ENCODE assay signal across 21 cellular contexts in the genomic region with DNA sequence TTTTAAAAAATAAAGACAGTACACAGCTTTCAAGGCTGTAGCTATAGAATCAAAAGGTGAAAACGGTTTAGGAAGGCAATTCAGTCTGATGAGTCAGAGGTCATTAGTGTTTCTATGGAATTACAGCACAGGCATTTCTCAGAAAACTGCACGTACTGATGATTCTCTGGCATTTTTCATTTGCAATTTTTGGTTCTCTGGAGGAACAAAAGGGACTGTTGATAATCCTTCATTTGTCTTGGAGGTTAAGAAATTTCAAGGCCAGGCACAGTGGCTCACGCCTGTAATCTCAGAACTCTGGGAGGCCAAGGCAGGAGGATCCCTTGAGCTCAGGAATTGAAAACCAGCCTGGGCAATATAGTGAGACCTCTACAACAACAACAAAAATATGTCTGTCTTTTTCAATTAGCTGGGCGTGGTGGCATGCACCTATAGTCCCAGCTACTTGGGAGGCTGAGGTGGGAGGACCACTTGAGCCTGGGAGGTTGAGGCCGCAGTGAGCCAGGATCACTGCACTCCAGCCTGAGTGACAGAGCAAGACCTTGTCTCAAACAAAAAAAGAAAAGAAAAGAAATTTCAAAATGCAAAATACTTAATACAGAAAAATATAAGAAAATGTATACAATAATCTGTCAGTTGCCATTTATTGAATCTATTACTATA. TPM values are rescaled to one million over a fixed set of nuclear protein-coding genes. Genes with fewer than 3 reads are reported as not detected.
DNase-seq lines count a peak whose midpoint lies in the region; ATAC-seq, FAIRE-seq and TF ChIP-seq lines count a peak whose summit lies in the region.
"Had no signal": no experiment of that assay in that cellular context is flagged by ENCODE, and none has a peak within 500 bp of the region (broad histone marks: within the 10 kb centered on the region; RNA-seq: fewer than 3 reads in every experiment).

No MANE protein-coding gene starts in this region.

- FAIRE-seq in astrocyte (lab: Jason Lieb, UNC) = peak; percentile 64
- FAIRE-seq in pancreas (lab: Jason Lieb, UNC) = no peak
- FAIRE-seq: bronchial epithelial cell, H1 had no signal

- H3K9ac ChIP-seq in astrocyte (ENCODE audit: low read length) = no peak overlapping the region

- WGBS in mesodermal cell (ENCODE audit: insufficient coverage in 2 of 2), 2 experiments = 86 to 94% methylated on average over 3 of the region's 5 CpGs
- WGBS in spleen, 5 donors = 83 to 90% (median 84%) methylated on average over 5 of the region's 5 CpGs
- 75 to 80% methylated on average over 5 of the region's 5 CpGs for WGBS in pancreas, 2 donors

- no peak for TF ChIP-seq RAD21 in Ishikawa (IDR thresholded peaks at IDR 0.05; ENCODE audit: low read depth)

- no peak for ATAC-seq in GM18505 (IDR thresholded peaks at IDR 0.05; ENCODE audit: unreplicated experiment)
- ATAC-seq in pancreas = no peak
- ATAC-seq: foreskin keratinocyte, upper lobe of right lung had no signal

- H3K4me1 Mint-ChIP-seq in astrocyte (ENCODE audit: low read depth, unreplicated experiment) = peaks cover 32% of the 10 kb centered on the region

- H3K79me2 ChIP-seq in astrocyte (ENCODE audit: insufficient read depth, low read length) = no peaks in the 10 kb centered on the region

- no peaks in the 10 kb centered on the region for H3K27me3 Mint-ChIP-seq in astrocyte (ENCODE audit: low read depth, unreplicated experiment)
- H3K27me3 Mint-ChIP-seq: B cell had no signal

- intact Hi-C loops in spleen (cut with DNase I; ENCODE audit: low total_unique reads) (no loop called here), pancreas (cut with DNase I) (no loop called here)

- H3K4me1 ChIP-seq in astrocyte (ENCODE audit: insufficient read depth, low read length) (peaks cover 7% of the 10 kb centered on the region), mesodermal cell (ENCODE audit: control insufficient read depth, insufficient read depth, low read length, poor library complexity, severe bottlenecking) (peaks cover 15% of the 10 kb centered on the region), spleen (no peaks in the 10 kb centered on the region), pancreas (no peaks in the 10 kb centered on the region)
- H3K4me1 ChIP-seq: foreskin keratinocyte, sigmoid colon, upper lobe of right lung had no signal

- peaks cover 2% of the 10 kb centered on the region for H3K9me3 Mint-ChIP-seq in astrocyte (ENCODE audit: unreplicated experiment)
- H3K9me3 Mint-ChIP-seq: nephron had no signal

- H3K27ac Mint-ChIP-seq in astrocyte (ENCODE audit: unreplicated experiment) = peak overlapping the region; percentile 84
- H3K27ac Mint-ChIP-seq: B cell, nephron had no signal

- in situ Hi-C loops in Caki2 (cut with HindIII; ENCODE audit: low pct_unique_long_range_greater_than_20kb, low sequenced_read_pairs) = no loop called here

- H3K27ac ChIP-seq in astrocyte (ENCODE audit: low read depth, low read length) (no peak overlapping the region), mesodermal cell (ENCODE audit: low read depth, low read length, severe bottlenecking) (peak overlapping the region; percentile 10), spleen (no peak overlapping the region), pancreas (no peak overlapping the region)
- H3K27ac ChIP-seq: foreskin keratinocyte, sigmoid colon, upper lobe of right lung had no signal

- TF ChIP-seq EP300 in Ishikawa (IDR thresholded peaks at IDR 0.05; ENCODE audit: borderline replicate concordance) = no peak

- no peak for TF ChIP-seq CTCF in astrocyte (IDR thresholded peaks at IDR 0.05; ENCODE audit: insufficient read depth, low read depth, low read length)
- no peak for TF ChIP-seq CTCF in spleen (IDR thresholded peaks at IDR 0.05 in 8 of 11, conservative IDR thresholded peaks at IDR 0.05 in 3 of 11)
- TF ChIP-seq CTCF in pancreas (IDR thresholded peaks at IDR 0.05) = no peak

- H3K27me3 ChIP-seq in astrocyte (ENCODE audit: insufficient read depth, low read length) (no peaks in the 10 kb centered on the region), spleen (replicated peaks in 1 of 7) (no peaks in the 10 kb centered on the region), pancreas (no peaks in the 10 kb centered on the region)
- H3K27me3 ChIP-seq: foreskin keratinocyte, sigmoid colon, upper lobe of right lung had no signal

- no peaks in the 10 kb centered on the region for H4K20me1 ChIP-seq in astrocyte (ENCODE audit: insufficient read depth, low read length)

- H3K36me3 Mint-ChIP-seq in astrocyte (ENCODE audit: low read depth, unreplicated experiment) = peaks cover 3% of the 10 kb centered on the region

- no peak overlapping the region for H3K4me3 Mint-ChIP-seq in astrocyte (ENCODE audit: unreplicated experiment)
- H3K4me3 Mint-ChIP-seq: B cell, nephron had no signal

- peak; percentile 31 for DNase-seq in Caki2 (ENCODE audit: low read depth)
- DNase-seq in astrocyte (ENCODE audit: low read depth) = peak; percentile 37
- no peak for DNase-seq in occipital lobe (lab: John Stamatoyannopoulos, UW)
- DNase-seq in spleen = no peak
- DNase-seq in pancreas = no peak
- DNase-seq: activated CD4-positive, CD25-positive, alpha-beta regulatory T cell; activated naive CD4-positive, alpha-beta T cell treated with Interleukin-2 at 50 U/mL for 16 hours; DMS53; foreskin keratinocyte; Karpas-422; NCI-H1694; sigmoid colon; upper lobe of right lung had no signal

- H3K9me3 ChIP-seq in astrocyte (ENCODE audit: insufficient read depth, low read depth, low read length) = no peaks in the 10 kb centered on the region
- no peaks in the 10 kb centered on the region for H3K9me3 ChIP-seq in mesodermal cell (ENCODE audit: control insufficient read depth, low read length)
- no peaks in the 10 kb centered on the region for H3K9me3 ChIP-seq in spleen
- no peaks in the 10 kb centered on the region for H3K9me3 ChIP-seq in pancreas
- H3K9me3 ChIP-seq: sigmoid colon, upper lobe of right lung had no signal

- no peaks in the 10 kb centered on the region for H3K36me3 ChIP-seq in astrocyte (ENCODE audit: insufficient read depth, low read length)
- H3K36me3 ChIP-seq in mesodermal cell (ENCODE audit: control insufficient read depth, insufficient read depth, low read length) = peaks cover 13% of the 10 kb centered on the region
- no peaks in the 10 kb centered on the region for H3K36me3 ChIP-seq in spleen
- H3K36me3 ChIP-seq in pancreas = no peaks in the 10 kb centered on the region
- H3K36me3 ChIP-seq: sigmoid colon, upper lobe of right lung had no signal

- H2AFZ ChIP-seq in astrocyte (ENCODE audit: low read depth, low read length) = no peak overlapping the region

- H3K4me3 ChIP-seq in astrocyte (ENCODE audit: insufficient read depth, low read depth, low read length) (no peak overlapping the region), mesodermal cell (ENCODE audit: extremely low read depth, insufficient read depth, low read length, poor library complexity, severe bottlenecking) (no peak overlapping the region), spleen (no peak overlapping the region), pancreas (no peak overlapping the region)
- H3K4me3 ChIP-seq: lung, sigmoid colon, upper lobe of right lung had no signal

- TF ChIP-seq POLR2A in spleen (IDR thresholded peaks at IDR 0.05) = no peak
- no peak for TF ChIP-seq POLR2A in GM18505 (IDR thresholded peaks at IDR 0.05; ENCODE audit: borderline replicate concordance, extremely low read depth, insufficient read depth, insufficient read length)

- H3K4me2 ChIP-seq in astrocyte (ENCODE audit: low read length) = peak overlapping the region; percentile 11

TF ChIP-seq in Ishikawa, 13 proteins besides CTCF, POLR2A, EP300 and RAD21:
- TF ChIP-seq TEAD4 (IDR thresholded peaks at IDR 0.05) (peak; percentile 64), YY1 (IDR thresholded peaks at IDR 0.05; ENCODE audit: low read depth) (no peak), TCF12 (IDR thresholded peaks at IDR 0.05; ENCODE audit: low read depth) (0 out of 2 replicates have a peak, but pooled peaks have one; percentile 33)
TF ChIP-seq in Ishikawa: peak in this region for 2.

RNA-seq across cellular contexts. Expression of gene NR6A1, which starts 27.3 kb away (rescaled TPM):
- 0.64 and 1.3 TPM in 2 replicates for total RNA-seq in Caki2 (2014; rRNA removed; shearing (Covaris generic); ENCODE audit: low replicate concordance)
- total RNA-seq in astrocyte (14.5 and 20.8 TPM in 2 replicates), occipital lobe (2.0 TPM), spleen (1 to 10 TPM; 1.7 to 3.7 (median 2.5) TPM), pancreas (1 to 10 TPM; 2.1 to 3.9 (median 2.5) TPM)
- polyA plus RNA-seq in mesodermal cell (2013, experiment 1 of 2) = 30.6 TPM
- polyA plus RNA-seq in mesodermal cell (2013, experiment 2 of 2) = 26.5 TPM
- polyA plus RNA-seq in spleen (under 1 TPM; 0.14 to 0.35 (median 0.24) TPM), pancreas (1 to 10 TPM; 3.0 to 3.1 TPM)

RNA-seq across cellular contexts. Expression of gene OLFML2A, which starts 33.1 kb away (rescaled TPM):
- 4.3 and 14.9 TPM in 2 replicates for total RNA-seq in Caki2 (2014; rRNA removed; shearing (Covaris generic); ENCODE audit: low replicate concordance)
- 148 and 179 TPM in 2 replicates for total RNA-seq in astrocyte
- 13.0 TPM for polyA plus RNA-seq in mesodermal cell (2013, experiment 1 of 2)
- polyA plus RNA-seq in mesodermal cell (2013, experiment 2 of 2) = 12.8 TPM
- total RNA-seq in occipital lobe = 2.5 TPM
- 100 to 1,000 TPM in 6 of 7 donors, 10 to 100 TPM in 1; 44.0 to 187 (median 139) TPM for total RNA-seq in spleen
- polyA plus RNA-seq in spleen = 10 to 100 TPM in 1 of 3 donors, 1 to 10 TPM in 2; 3.0 to 12.5 (median 3.2) TPM
- 1 to 10 TPM; 3.0 to 8.6 (median 6.5) TPM for total RNA-seq in pancreas
- polyA plus RNA-seq in pancreas = 1 to 10 TPM in 1 of 2 donors, under 1 TPM in 1; 0.95 to 2.3 TPM

Comparison
In these comparisons a context has a peak if more than half of its experiments do, and no peak if none do; other contexts are left out.
1. DNase-seq: peak in Caki2 (single experiment) and astrocyte (single experiment); none in occipital lobe (single experiment), spleen (single experiment) and pancreas (0 of 6).